Comparison of ENCODE assay signal across 11 cellular contexts in the genomic region with DNA sequence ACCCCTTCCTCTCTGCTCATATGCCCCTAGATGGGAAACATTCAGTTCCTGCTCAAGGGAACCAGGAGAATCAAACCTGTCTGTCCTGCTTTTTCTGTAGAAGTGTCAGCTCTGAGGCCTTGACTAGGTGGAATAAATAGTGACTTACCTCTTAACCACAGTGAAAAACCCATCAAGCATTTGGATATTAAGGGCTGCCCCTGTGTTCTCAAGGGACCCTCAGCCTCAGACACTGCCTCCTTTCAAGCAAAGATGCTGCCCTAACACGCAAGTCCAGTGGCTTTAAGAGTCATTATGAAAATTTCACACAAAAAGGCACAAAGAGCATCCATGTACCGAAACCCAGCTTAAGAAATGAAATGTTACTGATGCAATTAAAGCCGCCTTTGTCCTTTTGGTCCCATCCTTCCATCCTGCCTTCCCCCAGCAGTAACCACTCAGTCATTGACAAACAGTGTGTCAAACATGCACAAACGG.
A peak's percentile ranks its signal among the peaks of the same experiment; 100 is the strongest.
DNase-seq lines count a peak whose midpoint lies in the region; ATAC-seq and TF ChIP-seq lines count a peak whose summit lies in the region.
"Had no signal": no experiment of that assay in that cellular context is flagged by ENCODE, and none has a peak within 500 bp of the region (broad histone marks: within the 10 kb centered on the region; RNA-seq: fewer than 3 reads in every experiment).

No MANE protein-coding gene starts in this region.

- peak overlapping the region; percentile 64 for H3K4me3 Mint-ChIP-seq in activated B cell treated with CpG ODN at 0.5 μM for 24 hours
- peak overlapping the region; percentile 32 for H3K4me3 Mint-ChIP-seq in stimulated activated memory B cell treated with anti-CD40 and anti-IgM and Interleukin-4, amounts not matched to agents 10 μg/mL and 1 μg/mL and 100 μg/mL, for 72 hours

- DNase-seq in activated B cell treated with CpG ODN at 0.5 μM for 24 hours (no peak), DMS153 (lab: John Stamatoyannopoulos, UW) (no peak), NCI-H2107 treated with DMSO at 0.1 percent for 48 hours (lab: John Stamatoyannopoulos, UW; ENCODE audit: unreplicated experiment) (no peak)
- DNase-seq: activated naive CD4-positive, alpha-beta T cell treated with Interleukin-2 at 50 U/mL for 16 hours; Calu3; nucleus accumbens; stimulated activated CD4-positive, alpha-beta T cell treated with anti-CD3 and anti-CD28 coated beads, Interleukin-4, amount 100 ng/mL, for 4 hours had no signal

- CTCF ChIA-PET in activated B cell treated with CpG ODN at 0.5 μM for 24 hours (lab: Charles Lee) = interaction anchor here (1.0 to 4.1 kb wide), 4 partner anchors 11 to 246 kb away, joined by 3 to 21 read pairs (median 8); no protein-coding TSS in a partner anchor

- POLR2A ChIA-PET in activated B cell treated with CpG ODN at 0.5 μM for 24 hours (lab: Charles Lee) = interaction anchor here (0.6 to 8.9 kb wide), 44 partner anchors 11 to 320 kb away, joined by 3 to 165 read pairs (median 6); partner anchors contain the start of gene ZFP36L1

- no peaks in the 10 kb centered on the region for H3K9me3 Mint-ChIP-seq in activated B cell treated with CpG ODN at 0.5 μM for 24 hours
- no peaks in the 10 kb centered on the region for H3K9me3 Mint-ChIP-seq in stimulated activated memory B cell treated with anti-CD40 and anti-IgM and Interleukin-4, amounts not matched to agents 10 μg/mL and 1 μg/mL and 100 μg/mL, for 72 hours

- H3K27ac Mint-ChIP-seq in activated B cell treated with CpG ODN at 0.5 μM for 24 hours = peak overlapping the region; percentile 98
- H3K27ac Mint-ChIP-seq in stimulated activated memory B cell treated with anti-CD40 and anti-IgM and Interleukin-4, amounts not matched to agents 10 μg/mL and 1 μg/mL and 100 μg/mL, for 72 hours = peak overlapping the region; percentile 95

- no peaks in the 10 kb centered on the region for H3K27me3 Mint-ChIP-seq in activated B cell treated with CpG ODN at 0.5 μM for 24 hours
- H3K27me3 Mint-ChIP-seq in stimulated activated memory B cell treated with anti-CD40 and anti-IgM and Interleukin-4, amounts not matched to agents 10 μg/mL and 1 μg/mL and 100 μg/mL, for 72 hours = no peaks in the 10 kb centered on the region

- no peaks in the 10 kb centered on the region for H3K36me3 Mint-ChIP-seq in activated B cell treated with CpG ODN at 0.5 μM for 24 hours (ENCODE audit: low read depth)
- peaks cover 9% of the 10 kb centered on the region for H3K36me3 Mint-ChIP-seq in stimulated activated memory B cell treated with anti-CD40 and anti-IgM and Interleukin-4, amounts not matched to agents 10 μg/mL and 1 μg/mL and 100 μg/mL, for 72 hours

- intact Hi-C loops in activated B cell treated with CpG ODN at 0.5 μM for 24 hours (cut with micrococcal nuclease) = loop anchor here (1.0 to 5.0 kb wide), 12 partner anchors 11 to 321 kb away; partner anchors contain the start of gene ZFP36L1

- peaks cover 82% of the 10 kb centered on the region for H3K4me1 Mint-ChIP-seq in activated B cell treated with CpG ODN at 0.5 μM for 24 hours
- H3K4me1 Mint-ChIP-seq in stimulated activated memory B cell treated with anti-CD40 and anti-IgM and Interleukin-4, amounts not matched to agents 10 μg/mL and 1 μg/mL and 100 μg/mL, for 72 hours = peaks cover 76% of the 10 kb centered on the region

- peak; percentile 36 for ATAC-seq in GM18520 (IDR thresholded peaks at IDR 0.05; ENCODE audit: unreplicated experiment)
- ATAC-seq in HG02642 (IDR thresholded peaks at IDR 0.05; ENCODE audit: poor library complexity, unreplicated experiment) = peak; percentile 66
- ATAC-seq in activated B cell treated with CpG ODN at 0.5 μM for 24 hours (ENCODE audit: low read depth) = peak; percentile 92
- ATAC-seq in stimulated activated memory B cell treated with anti-CD40 and anti-IgM and Interleukin-4, amounts not matched to agents 10 μg/mL and 1 μg/mL and 100 μg/mL, for 72 hours = peak; percentile 96
- no peak for ATAC-seq in HG03135 (IDR thresholded peaks at IDR 0.05; ENCODE audit: unreplicated experiment)

- no peak for TF ChIP-seq CTCF in activated B cell treated with CpG ODN at 0.5 μM for 24 hours (IDR thresholded peaks at IDR 0.05)
